Comparison of ENCODE assay signal across 8 cellular contexts in genomic region chr2:133561045-133561852, GRCh38. TPM values are rescaled to one million over a fixed set of nuclear protein-coding genes. Genes with fewer than 3 reads are reported as not detected.
DNase-seq lines count a peak whose midpoint lies in the region; ATAC-seq and TF ChIP-seq lines count a peak whose summit lies in the region.

No MANE protein-coding gene starts in this region.

- peaks cover 5% of the 10 kb centered on the region for H3K27me3 Mint-ChIP-seq in activated CD4-positive, alpha-beta T cell treated with anti-CD3 and anti-CD28 coated beads for 36 hours

- no peak overlapping the region for H3K27ac Mint-ChIP-seq in activated CD4-positive, alpha-beta T cell treated with anti-CD3 and anti-CD28 coated beads for 36 hours

- no peaks in the 10 kb centered on the region for H3K36me3 Mint-ChIP-seq in activated CD4-positive, alpha-beta T cell treated with anti-CD3 and anti-CD28 coated beads for 36 hours (ENCODE audit: low read depth)

- POLR2A ChIA-PET in activated CD4-positive, alpha-beta T cell treated with anti-CD3 and anti-CD28 coated beads for 36 hours (lab: Charles Lee), result no interaction called here

- no peak overlapping the region for H3K4me3 ChIP-seq in HFF-Myc (replicated peaks; ENCODE audit: low read depth, low read length)
- H3K4me3 ChIP-seq in cardiac fibroblast (replicated peaks in 1 of 2; ENCODE audit: low read depth in 2 of 2, low read length in 2 of 2), result no peak overlapping the region

- intact Hi-C loops in activated CD4-positive, alpha-beta T cell treated with anti-CD3 and anti-CD28 coated beads for 36 hours (cut with DNase I, micrococcal nuclease), result loop anchor here in 1 of 2 experiments (5.0 to 10.0 kb wide), 2 partner anchors 1014 to 1296 kb away; no protein-coding TSS in a partner anchor

- ATAC-seq in HG03460 (IDR thresholded peaks at IDR 0.05; ENCODE audit: unreplicated experiment), result no peak
- no peak for ATAC-seq in GM18870 (IDR thresholded peaks at IDR 0.05; ENCODE audit: unreplicated experiment)
- ATAC-seq in activated CD4-positive, alpha-beta T cell treated with anti-CD3 and anti-CD28 coated beads for 36 hours, result no peak

- H3K4me3 Mint-ChIP-seq in activated CD4-positive, alpha-beta T cell treated with anti-CD3 and anti-CD28 coated beads for 36 hours, result no peak overlapping the region

- no peaks in the 10 kb centered on the region for H3K9me3 Mint-ChIP-seq in activated CD4-positive, alpha-beta T cell treated with anti-CD3 and anti-CD28 coated beads for 36 hours (ENCODE audit: low read depth)

- DNase-seq in EH (ENCODE audit: low read depth), result peak; percentile 80
- DNase-seq in HFF-Myc (ENCODE audit: extremely low read depth, low read depth), result peak; percentile 7
- DNase-seq in NCI-H2227 treated with DMSO at 0.1 percent for 48 hours (lab: John Stamatoyannopoulos, UW), result peak; percentile 68
- DNase-seq in cardiac fibroblast (ENCODE audit: low read depth in 2 of 2), result peak; percentile 81 to 89
- DNase-seq in medulla oblongata (ENCODE audit: extremely low spot score), result peak; percentile 84
- DNase-seq in activated CD4-positive, alpha-beta T cell treated with anti-CD3 and anti-CD28 coated beads for 36 hours, result no peak

- no peaks in the 10 kb centered on the region for H3K4me1 Mint-ChIP-seq in activated CD4-positive, alpha-beta T cell treated with anti-CD3 and anti-CD28 coated beads for 36 hours

- peak; percentile 40 for TF ChIP-seq CTCF in HFF-Myc (IDR thresholded peaks at IDR 0.05; ENCODE audit: low read depth, low read length, missing control alignments)
- peak; percentile 76 for TF ChIP-seq CTCF in cardiac fibroblast (IDR thresholded peaks at IDR 0.05; ENCODE audit: low read depth, low read length)

- CTCF ChIA-PET in activated CD4-positive, alpha-beta T cell treated with anti-CD3 and anti-CD28 coated beads for 36 hours (lab: Charles Lee), result interaction anchor here (2.4 kb wide), 1 partner anchor 1014 kb away, joined by 6 read pairs; no protein-coding TSS in a partner anchor

RNA-seq across cellular contexts. Expression of gene NCKAP5, which starts 7.0 kb away (rescaled TPM):
- total RNA-seq in activated CD4-positive, alpha-beta T cell treated with anti-CD3 and anti-CD28 coated beads for 36 hours, result not detected
